ENCODE assay signal across 14 cellular contexts in the genomic region with DNA sequence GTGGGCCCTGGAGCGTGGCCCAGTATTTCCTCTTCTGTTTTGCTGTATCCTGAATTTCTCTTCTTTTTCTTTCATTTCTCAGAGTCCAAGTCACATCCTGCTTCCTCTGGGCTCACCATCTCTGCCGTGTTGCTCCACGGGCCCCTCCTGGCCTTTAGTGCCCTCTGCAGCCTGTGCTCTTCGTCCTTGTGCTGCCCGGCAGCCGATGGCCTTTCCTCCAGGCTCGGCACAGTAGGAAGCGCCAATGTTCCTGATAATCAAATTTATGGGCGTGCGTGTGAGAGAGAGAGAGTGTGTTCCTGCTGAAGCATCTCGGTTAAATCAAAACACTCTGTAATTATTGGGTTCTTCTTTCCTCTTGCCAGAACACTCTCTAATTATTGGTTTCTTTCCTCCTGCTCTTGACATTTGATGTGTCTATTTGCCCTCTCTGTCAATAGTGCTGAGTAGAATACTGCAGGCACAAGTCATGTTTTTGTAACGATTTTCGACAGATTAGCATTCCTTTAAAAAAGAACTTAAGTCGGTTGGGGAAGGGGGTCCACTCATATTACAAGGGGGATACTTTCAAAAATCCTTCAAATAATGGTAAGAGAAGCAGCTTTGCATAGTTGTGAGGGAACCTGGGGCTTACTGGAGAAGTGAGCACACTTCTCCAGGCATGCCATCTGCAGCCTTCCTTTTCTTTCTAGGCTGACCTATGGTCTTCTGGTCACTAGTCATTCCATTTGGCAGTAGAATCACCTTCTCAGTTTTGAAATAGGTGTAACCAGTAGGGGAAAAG.
DNase-seq lines count a peak whose midpoint lies in the region; ATAC-seq and TF ChIP-seq lines count a peak whose summit lies in the region.
"Had no signal": no experiment of that assay in that cellular context is flagged by ENCODE, and none has a peak within 500 bp of the region (broad histone marks: within the 10 kb centered on the region; RNA-seq: fewer than 3 reads in every experiment).

No MANE protein-coding gene starts in this region.

- ATAC-seq in CD4-positive, alpha-beta T cell (ENCODE audit: poor library complexity): no peak
- ATAC-seq: PC-3 had no signal

- TF ChIP-seq CTCF in CD4-positive, alpha-beta T cell (IDR thresholded peaks at IDR 0.05): no peak
- TF ChIP-seq CTCF in VCaP (conservative IDR thresholded peaks at IDR 0.05) (peak; percentile 37), RWPE1 (conservative IDR thresholded peaks at IDR 0.05; ENCODE audit: low read depth) (no peak), testis (IDR thresholded peaks at IDR 0.05) (no peak)

- H3K27me3 Mint-ChIP-seq in CD4-positive, alpha-beta T cell: no peaks in the 10 kb centered on the region

- peaks cover 22% of the 10 kb centered on the region for H3K79me1 ChIP-seq in mesendoderm (ENCODE audit: low read length)

- no peak overlapping the region for H3K9ac ChIP-seq in mesendoderm (ENCODE audit: low read length)
- H3K9ac ChIP-seq: KMS-11 had no signal

- no peak overlapping the region for H3K56ac ChIP-seq in mesendoderm (ENCODE audit: low read length)

- H2BK15ac ChIP-seq in mesendoderm (replicated peaks; ENCODE audit: low read depth): no peak overlapping the region

- peaks cover 4% of the 10 kb centered on the region for H3K79me2 ChIP-seq in mesendoderm (ENCODE audit: control insufficient read depth, insufficient read depth, low read length)

- H2BK5ac ChIP-seq in mesendoderm (ENCODE audit: low read length): no peak overlapping the region

- peaks cover 9% of the 10 kb centered on the region for H3K4me1 ChIP-seq in mesendoderm (ENCODE audit: control insufficient read depth, low read depth, low read length)
- peaks cover 10% of the 10 kb centered on the region for H3K4me1 ChIP-seq in testis

- POLR2A ChIA-PET in CD4-positive, alpha-beta T cell (lab: Charles Lee): interaction anchor here (1.0 kb wide), 1 partner anchor 8 kb away, joined by 3 read pairs; no protein-coding TSS in a partner anchor
- POLR2A ChIA-PET in RWPE1 (lab: Yijun Ruan, JAX; ENCODE audit: low non-redundant PET): no interaction called here

- no peak for TF ChIP-seq POLR2A in erythroblast (IDR thresholded peaks at IDR 0.05; ENCODE audit: low read length)
- no peak for TF ChIP-seq POLR2A in testis (IDR thresholded peaks at IDR 0.05)

- H2BK120ac ChIP-seq in mesendoderm (ENCODE audit: low read depth, low read length): no peak overlapping the region

- peaks cover 9% of the 10 kb centered on the region for H3K36me3 Mint-ChIP-seq in CD4-positive, alpha-beta T cell (ENCODE audit: low read depth)

- no peaks in the 10 kb centered on the region for H3K36me3 ChIP-seq in mesendoderm (ENCODE audit: control insufficient read depth, insufficient read depth, low read length)
- no peaks in the 10 kb centered on the region for H3K36me3 ChIP-seq in testis (ENCODE audit: low read depth, missing control alignments)

- no peak overlapping the region for H3K27ac ChIP-seq in CD4-positive, alpha-beta T cell (ENCODE audit: low read depth, low read length)
- H3K27ac ChIP-seq in VCaP: peak overlapping the region; percentile 77
- no peak overlapping the region for H3K27ac ChIP-seq in mesendoderm (ENCODE audit: low read depth, low read length)
- no peak overlapping the region for H3K27ac ChIP-seq in RWPE1
- no peak overlapping the region for H3K27ac ChIP-seq in testis
- H3K27ac ChIP-seq: KMS-11 had no signal

- peak overlapping the region; percentile 24 for H3K4ac ChIP-seq in mesendoderm (ENCODE audit: low read depth, low read length)

- CTCF ChIA-PET in CD4-positive, alpha-beta T cell (lab: Charles Lee): interaction anchor here (0.7 kb wide), 1 partner anchor 21 kb away, joined by 3 read pairs; no protein-coding TSS in a partner anchor
- CTCF ChIA-PET in RWPE1 (lab: Yijun Ruan, JAX): interaction anchor here (0.9 kb wide), 1 partner anchor 18 kb away, joined by 3 read pairs; no protein-coding TSS in a partner anchor

- H4K8ac ChIP-seq in mesendoderm (ENCODE audit: low read depth, low read length): no peak overlapping the region

- no peak overlapping the region for H4K5ac ChIP-seq in mesendoderm (ENCODE audit: low read length)

- no peak for DNase-seq in CD4-positive, alpha-beta T cell
- DNase-seq in NCI-H1105 (lab: John Stamatoyannopoulos, UW) (peak; percentile 3), mesendoderm (no peak), erythroblast (lab: John Stamatoyannopoulos, UW) (no peak), RWPE1 (ENCODE audit: low spot score) (no peak), testis (no peak), pons (ENCODE audit: low spot score) (no peak)
- DNase-seq: activated CD4-positive, alpha-beta T cell treated with anti-CD3 and anti-CD28 coated beads, Interleukin-2, amount 50 U/mL, for 1 hour; foreskin melanocyte; midbrain; PC-3; stimulated activated CD4-positive, alpha-beta T cell treated with anti-CD3 and anti-CD28 coated beads, Interleukin-2, amount 100 ng/mL, for 48 hours had no signal

- no peaks in the 10 kb centered on the region for H3K9me3 Mint-ChIP-seq in CD4-positive, alpha-beta T cell

- H3K23ac ChIP-seq in mesendoderm (ENCODE audit: low read length): no peak overlapping the region

- no CpG with 5 or more reads among the region's 14 CpGs for WGBS in mesendoderm (ENCODE audit: extremely low coverage, insufficient coverage, low lambda C conversion rate)
- 53 to 73% methylated on average over 14 of the region's 14 CpGs for WGBS in testis, 2 donors

- no peak overlapping the region for H3K4me3 Mint-ChIP-seq in CD4-positive, alpha-beta T cell

- H2AK5ac ChIP-seq in mesendoderm (ENCODE audit: low read length): no peak overlapping the region

- no peak overlapping the region for H3K18ac ChIP-seq in mesendoderm (ENCODE audit: low read length)

- H3K4me3 ChIP-seq in mesendoderm (ENCODE audit: low read length) (no peak overlapping the region), testis (no peak overlapping the region)

- H3K27me3 ChIP-seq in CD4-positive, alpha-beta T cell (ENCODE audit: control insufficient read depth, insufficient read depth, low read length): no peaks in the 10 kb centered on the region
- H3K27me3 ChIP-seq in mesendoderm (ENCODE audit: insufficient read depth, low read length, poor library complexity) (no peaks in the 10 kb centered on the region), testis (no peaks in the 10 kb centered on the region)

- H3K9me3 ChIP-seq in CD4-positive, alpha-beta T cell (ENCODE audit: control insufficient read depth, low read length): no peaks in the 10 kb centered on the region
- no peaks in the 10 kb centered on the region for H3K9me3 ChIP-seq in testis

- H3K27ac Mint-ChIP-seq in CD4-positive, alpha-beta T cell: peak overlapping the region; percentile 57

- H3K4me2 ChIP-seq in mesendoderm (ENCODE audit: low read length): no peak overlapping the region
- H3K4me2 ChIP-seq: KMS-11 had no signal

- intact Hi-C loops in CD4-positive, alpha-beta T cell (cut with DNase I, micrococcal nuclease): no loop called here
- intact Hi-C loops in testis (cut with DNase I; ENCODE audit: low total_unique reads): no loop called here

- H3K4me1 Mint-ChIP-seq in CD4-positive, alpha-beta T cell (ENCODE audit: low read depth): peaks cover 70% of the 10 kb centered on the region
